ENCODE assay signal across 19 cellular contexts in the genomic region with DNA sequence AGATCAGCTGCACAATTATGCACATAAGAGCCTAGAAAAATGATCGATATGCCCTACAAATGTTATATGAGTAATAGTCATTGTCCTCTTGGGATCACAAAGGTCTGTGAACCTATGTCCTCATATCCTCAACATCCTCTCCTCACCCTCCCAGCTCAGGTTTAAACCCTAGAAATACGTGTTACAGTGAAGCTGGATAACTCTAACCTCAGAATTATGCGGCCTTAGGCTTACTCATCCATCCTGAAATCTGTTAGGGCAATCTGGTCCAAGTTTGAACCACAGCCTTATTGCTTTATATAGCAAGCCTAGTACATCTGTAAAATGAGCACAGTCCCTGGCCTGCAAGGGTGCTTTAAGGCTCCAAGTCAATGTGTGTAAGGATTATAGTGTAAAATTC.
DNase-seq lines count a peak whose midpoint lies in the region; ATAC-seq and TF ChIP-seq lines count a peak whose summit lies in the region.
"Had no signal": no experiment of that assay in that cellular context is flagged by ENCODE, and none has a peak within 500 bp of the region (broad histone marks: within the 10 kb centered on the region; RNA-seq: fewer than 3 reads in every experiment).

No MANE protein-coding gene starts in this region.

- H3K27me3 ChIP-seq in MG63: no peaks in the 10 kb centered on the region
- peaks cover 9% of the 10 kb centered on the region; the same call in 1 of the 2 replicates for H3K27me3 ChIP-seq in HAP-1 (ENCODE audit: low read depth)
- H3K27me3 ChIP-seq in suprapubic skin: peaks cover 5% of the 10 kb centered on the region
- H3K27me3 ChIP-seq: ascending aorta, BLaER1, pancreas had no signal

- H3K4me3 ChIP-seq in MG63 (no peak overlapping the region), choroid plexus epithelial cell (ENCODE audit: low read depth, low read length) (no peak overlapping the region), HAP-1 (no peak overlapping the region), suprapubic skin (no peak overlapping the region)
- H3K4me3 ChIP-seq: ascending aorta, BLaER1, esophagus squamous epithelium, left lung, pancreas had no signal

- H3K36me3 ChIP-seq in MG63: no peaks in the 10 kb centered on the region
- no peaks in the 10 kb centered on the region for H3K36me3 ChIP-seq in HAP-1 (replicated peaks)
- no peaks in the 10 kb centered on the region for H3K36me3 ChIP-seq in suprapubic skin
- H3K36me3 ChIP-seq: ascending aorta, BLaER1, esophagus squamous epithelium, left lung, pancreas had no signal

- no peak for ATAC-seq in HG03280 (IDR thresholded peaks at IDR 0.05; ENCODE audit: unreplicated experiment)
- ATAC-seq: activated CD4-positive, CD25-positive, alpha-beta regulatory T cell treated with anti-CD3 and anti-CD28 coated beads, Interleukin-2, amount 50 U/mL, for 24 hours; left lung; pancreas had no signal

- no peak for TF ChIP-seq EP300 in suprapubic skin (IDR thresholded peaks at IDR 0.05)

- no peak for TF ChIP-seq POLR2A in suprapubic skin (IDR thresholded peaks at IDR 0.05)

- no peaks in the 10 kb centered on the region for H3K9me3 ChIP-seq in MG63
- no peaks in the 10 kb centered on the region for H3K9me3 ChIP-seq in HAP-1
- H3K9me3 ChIP-seq in suprapubic skin: no peaks in the 10 kb centered on the region
- H3K9me3 ChIP-seq: ascending aorta, BLaER1, esophagus squamous epithelium, left lung, pancreas had no signal

- no peak overlapping the region for H3K27ac ChIP-seq in suprapubic skin
- H3K27ac ChIP-seq: ascending aorta, BLaER1, esophagus squamous epithelium, KMS-11, left lung, pancreas had no signal

- peaks cover 20% of the 10 kb centered on the region for H3K4me1 ChIP-seq in HAP-1
- H3K4me1 ChIP-seq in suprapubic skin: no peaks in the 10 kb centered on the region
- H3K4me1 ChIP-seq: ascending aorta, esophagus squamous epithelium, left lung, pancreas had no signal

- DNase-seq in EH (ENCODE audit: low read depth) (peak; percentile 85), MG63 (peak; percentile 47), choroid plexus epithelial cell (ENCODE audit: low read depth) (peak; percentile 49), myocyte (ENCODE audit: low read depth) (peak; percentile 76), HAP-1 (ENCODE audit: low spot score in 2 of 2) (no peak), NCI-H2196 (lab: John Stamatoyannopoulos, UW; ENCODE audit: unreplicated experiment) (no peak), suprapubic skin (ENCODE audit: low spot score in 2 of 2) (no peak)
- DNase-seq: activated gamma-delta T cell treated with Interleukin-2 at 50 U/mL for 16 hours; esophagus squamous epithelium; left lung; NCI-H1436; NCI-H446 treated with DMSO at 0.1 percent for 48 hours; pancreas; stimulated activated CD4-positive, alpha-beta T cell treated with anti-CD3 and anti-CD28 coated beads, Interleukin-4, amount 100 ng/mL, for 4 hours had no signal

- 92% methylated on average over 3 of the region's 3 CpGs for WGBS in suprapubic skin

- in situ Hi-C loops in HAP-1 (cut with MboI; ENCODE audit: low sequenced_read_pairs): no loop called here

- no peak for TF ChIP-seq CTCF in choroid plexus epithelial cell (conservative IDR thresholded peaks at IDR 0.05; ENCODE audit: low read depth, low read length)
- no peak for TF ChIP-seq CTCF in suprapubic skin (IDR thresholded peaks at IDR 0.05)

Comparison
In these comparisons a context has a peak if more than half of its experiments do, and no peak if none do; other contexts are left out.
1. DNase-seq: peak in EH (single experiment), MG63 (single experiment), choroid plexus epithelial cell (single experiment) and myocyte (single experiment); none in HAP-1 (0 of 2), NCI-H2196 (single experiment) and suprapubic skin (0 of 2).